ENCODE assay signal across 27 cellular contexts in the genomic region with DNA sequence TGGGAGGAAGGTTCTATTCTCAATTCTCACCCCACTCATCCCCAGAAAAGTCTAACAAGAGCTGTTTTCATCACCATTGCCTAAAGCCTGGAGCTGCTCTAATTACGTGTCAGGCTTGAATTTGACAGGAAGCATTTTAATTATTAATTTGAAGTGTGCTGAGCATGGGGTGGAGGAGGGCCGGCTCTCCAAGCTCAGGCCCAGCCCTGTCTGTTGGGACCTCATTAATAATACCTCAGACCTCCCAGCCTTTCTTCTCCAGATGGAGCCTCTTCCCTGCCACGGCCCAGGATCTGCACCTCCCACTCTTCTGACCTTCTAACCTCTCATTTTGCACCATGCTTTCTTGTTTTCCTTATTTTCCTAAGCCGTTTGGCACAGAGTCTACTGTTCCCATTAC. TPM values are rescaled to one million over a fixed set of nuclear protein-coding genes. Genes with fewer than 3 reads are reported as not detected.
"Had no signal": no experiment of that assay in that cellular context is flagged by ENCODE, and none has a peak within 500 bp of the region (broad histone marks: within the 10 kb centered on the region; RNA-seq: fewer than 3 reads in every experiment).

No MANE protein-coding gene starts in this region.

- ATAC-seq: activated CD4-positive, alpha-beta T cell treated with anti-CD3 and anti-CD28 coated beads for 36 hours; activated CD4-positive, CD25-positive, alpha-beta regulatory T cell treated with anti-CD3 and anti-CD28 coated beads, Interleukin-2, amount 50 U/mL, for 24 hours; activated CD8-positive, alpha-beta T cell treated with anti-CD3 and anti-CD28 coated beads, Interleukin-2, amount 10 ng/mL, durations not matched to agents 7 days and 5 days had no signal

- FAIRE-seq: TTC549 had no signal

- DNase-seq: activated CD4-positive, alpha-beta T cell treated with anti-CD3 and anti-CD28 coated beads for 36 hours; activated CD4-positive, alpha-beta T cell treated with anti-CD3 and anti-CD28 coated beads, Interleukin-2, amount 10 ng/mL, durations not matched to agents 7 days and 5 days; activated CD4-positive, alpha-beta T cell treated with anti-CD3 and anti-CD28 coated beads, Interleukin-2, amount 50 U/mL, for 48 hours; activated CD8-positive, alpha-beta T cell treated with anti-CD3 and anti-CD28 coated beads, Interleukin-2, amount 10 ng/mL, durations not matched to agents 7 days and 5 days; activated gamma-delta T cell; activated naive CD4-positive, alpha-beta T cell treated with Interleukin-2 at 50 U/mL for 16 hours; activated naive CD8-positive, alpha-beta T cell treated with anti-CD3 and anti-CD28 coated beads, Interleukin-2, amount 10 ng/mL, durations not matched to agents 7 days and 5 days; activated T-cell treated with anti-CD3 and anti-CD28 coated beads, Interleukin-2, amount 50 U/mL, for 24 hours; amygdala; Kasumi-1; KG1; MG63; NCI-H1048; NCI-H1105 treated with DMSO at 0.1 percent for 48 hours; NCI-H1436; NCI-H1694; NCI-H1930; NCI-H2081 treated with DMSO at 0.1 percent for 48 hours; NCI-H510A; NCI-H526 treated with DMSO at 0.1 percent for 48 hours; NCI-H82; OCI-M1; SHP77; SJCRH30 had no signal

RNA-seq across cellular contexts. Expression of a gene that starts 30.0 kb away (rescaled TPM):
- total RNA-seq: activated CD4-positive, alpha-beta T cell treated with anti-CD3 and anti-CD28 coated beads for 36 hours; activated CD4-positive, alpha-beta T cell treated with anti-CD3 and anti-CD28 coated beads, Interleukin-2, amount 10 ng/mL, durations not matched to agents 7 days and 5 days; activated CD8-positive, alpha-beta T cell treated with anti-CD3 and anti-CD28 coated beads, Interleukin-2, amount 10 ng/mL, durations not matched to agents 7 days and 5 days; activated naive CD8-positive, alpha-beta T cell treated with anti-CD3 and anti-CD28 coated beads, Interleukin-2, amount 10 ng/mL, durations not matched to agents 7 days and 5 days; activated T-helper 2 cell treated with anti-CD3 and anti-CD28 coated beads, Interferon-gamma antibody, Interleukin-2, Interleukin-4, amounts not matched to agents 10 μg/mL and 5 μg/mL and 100 μg/mL, durations not matched to agents 14 hours and 24 hours and 36 hours; SJCRH30 had no signal

RNA-seq across cellular contexts. Expression of a gene that starts 39.0 kb away (rescaled TPM):
- total RNA-seq: activated CD8-positive, alpha-beta T cell treated with anti-CD3 and anti-CD28 coated beads, Interleukin-2, amount 10 ng/mL, durations not matched to agents 7 days and 5 days had no signal
